In genomic region chr11:124902616-124903015, GRCh38 we compare ENCODE assay signal across 21 cellular contexts. TPM values are rescaled to one million over a fixed set of nuclear protein-coding genes. Genes with fewer than 3 reads are reported as not detected.
"Had no signal": no experiment of that assay in that cellular context is flagged by ENCODE, and none has a peak within 500 bp of the region (broad histone marks: within the 10 kb centered on the region; RNA-seq: fewer than 3 reads in every experiment).

No MANE protein-coding gene starts in this region.

- FAIRE-seq: pancreas, small intestine had no signal

- H3K4me3 ChIP-seq: colonic mucosa, gastrocnemius medialis, heart right ventricle, lower lobe of right lung, pancreas had no signal

- H3K27ac Mint-ChIP-seq: nephron, progenitor cell of endocrine pancreas had no signal

- H3K27ac ChIP-seq: colonic mucosa, lower lobe of right lung, pancreas had no signal

- ATAC-seq: gastrocnemius medialis, heart right ventricle, lower lobe of right lung, pancreas, right cardiac atrium had no signal

- H3K9me3 ChIP-seq: colonic mucosa, gastrocnemius medialis, heart right ventricle, lower lobe of right lung, pancreas had no signal

- H3K27me3 ChIP-seq: colonic mucosa, gastrocnemius medialis, pancreas had no signal

- H3K36me3 ChIP-seq: colonic mucosa, gastrocnemius medialis, heart right ventricle, lower lobe of right lung, pancreas had no signal

- H3K4me3 Mint-ChIP-seq: nephron had no signal

- H3K4me1 ChIP-seq: colonic mucosa, pancreas had no signal

- DNase-seq: colonic mucosa; dermis blood vessel endothelial cell; gastrocnemius medialis; heart right ventricle; hypothalamus; kidney glomerular epithelial cell; lower lobe of right lung; mesenchymal stem cell; midbrain; occipital lobe; pancreas; right cardiac atrium; small intestine; stimulated activated CD4-positive, alpha-beta T cell treated with anti-CD3 and anti-CD28 coated beads, Interleukin-12 subunit alpha, Interleukin-12 subunit beta, amount 100 ng/mL, for 4 hours; stimulated activated naive CD4-positive, alpha-beta T cell treated with Interleukin-2 at 50 U/mL for 16 hours; trophoblast cell had no signal

RNA-seq across cellular contexts. Expression of gene ROBO4, which starts 5.0 kb away (rescaled TPM):
- total RNA-seq: progenitor cell of endocrine pancreas had no signal

RNA-seq across cellular contexts. Expression of gene HEPN1, which starts 16.4 kb away (rescaled TPM):
- total RNA-seq: colonic mucosa, dermis blood vessel endothelial cell, fibroblast of villous mesenchyme, gastrocnemius medialis, heart right ventricle, lower lobe of right lung, occipital lobe, pancreas, progenitor cell of endocrine pancreas, right cardiac atrium, urinary bladder had no signal
- polyA plus RNA-seq: esophagus, right cardiac atrium, urinary bladder had no signal

RNA-seq across cellular contexts. Expression of gene HEPACAM, which starts 33.2 kb away (rescaled TPM):
- total RNA-seq: lower lobe of right lung, urinary bladder had no signal
